ENCODE assay signal across 1 cellular context in genomic region chr10:31926765-31927596, GRCh38.
TF ChIP-seq lines count a peak whose summit lies in the region.

No MANE protein-coding gene starts in this region.

TF ChIP-seq in HCT116, 20 proteins besides CTCF, POLR2A, EP300 and RAD21 (continued from another document):
- TF ChIP-seq REST (IDR thresholded peaks at IDR 0.05; ENCODE audit: low read depth) (no peak), EZH2 (IDR thresholded peaks at IDR 0.05) (no peak), POLR2AphosphoS5 (IDR thresholded peaks at IDR 0.05; ENCODE audit: low read depth, low read length) (no peak), CEBPB (IDR thresholded peaks at IDR 0.05; ENCODE audit: low read depth) (no peak), FOSL1 (IDR thresholded peaks at IDR 0.05; ENCODE audit: low read depth) (no peak), ELF1 (IDR thresholded peaks at IDR 0.05; ENCODE audit: borderline replicate concordance, low read depth) (no peak), YY1 (IDR thresholded peaks at IDR 0.05; ENCODE audit: extremely low read depth, insufficient replicate concordance, low read depth, low read length) (no peak), EZH2phosphoT487 (IDR thresholded peaks at IDR 0.05; ENCODE audit: borderline replicate concordance) (no peak)
- TF ChIP-seq, protein P1, sequence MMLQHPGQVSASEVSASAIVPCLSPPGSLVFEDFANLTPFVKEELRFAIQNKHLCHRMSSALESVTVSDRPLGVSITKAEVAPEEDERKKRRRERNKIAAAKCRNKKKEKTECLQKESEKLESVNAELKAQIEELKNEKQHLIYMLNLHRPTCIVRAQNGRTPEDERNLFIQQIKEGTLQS (IDR thresholded peaks at IDR 0.05) = no peak
